1 cellular context compared by ENCODE assay signal in genomic region chr5:79546782-79547428, GRCh38.
TF ChIP-seq lines count a peak whose summit lies in the region.

No MANE protein-coding gene starts in this region.

TF ChIP-seq in HepG2, 621 proteins besides CTCF, POLR2A, EP300 and RAD21 (continued from another document and continues in another):
- TF ChIP-seq ARID4A (CRISPR knock-in tag; IDR thresholded peaks at IDR 0.05; ENCODE audit: borderline replicate concordance) (peak; percentile 35; the same call in 1 of the 2 replicates), ZNF350 (CRISPR knock-in tag; IDR thresholded peaks at IDR 0.05; ENCODE audit: borderline replicate concordance, low read depth) (no peak), RNF2 (conservative IDR thresholded peaks at IDR 0.05; ENCODE audit: low read depth) (no peak), SIX1 (CRISPR knock-in tag; IDR thresholded peaks at IDR 0.05; ENCODE audit: borderline replicate concordance) (peak; percentile 98), PRDM10 (CRISPR knock-in tag; IDR thresholded peaks at IDR 0.05; ENCODE audit: low read depth) (no peak), GLI4 (CRISPR knock-in tag; IDR thresholded peaks at IDR 0.05; ENCODE audit: borderline replicate concordance) (no peak), HNF1B (CRISPR knock-in tag; IDR thresholded peaks at IDR 0.05) (peak; percentile 53; the same call in 1 of the 2 replicates), ATF1 (CRISPR knock-in tag; IDR thresholded peaks at IDR 0.05) (no peak), FOXO1 (CRISPR knock-in tag; IDR thresholded peaks at IDR 0.05) (peak; percentile 89), GPN1 (CRISPR knock-in tag; IDR thresholded peaks at IDR 0.05; ENCODE audit: borderline replicate concordance) (no peak), GLMP (CRISPR knock-in tag; IDR thresholded peaks at IDR 0.05; ENCODE audit: borderline replicate concordance) (no peak), SOX6 (IDR thresholded peaks at IDR 0.05) (no peak), SOX6 (CRISPR knock-in tag; IDR thresholded peaks at IDR 0.05) (peak; percentile 75), NR2C2 (CRISPR knock-in tag; IDR thresholded peaks at IDR 0.05; ENCODE audit: borderline replicate concordance) (0 out of 2 replicates have a peak, but pooled peaks have one; percentile 13), KLF12 (CRISPR knock-in tag; IDR thresholded peaks at IDR 0.05; ENCODE audit: borderline replicate concordance) (no peak), PHB2 (IDR thresholded peaks at IDR 0.05; ENCODE audit: partially characterized antibody) (no peak), ZBTB3 (CRISPR knock-in tag; IDR thresholded peaks at IDR 0.05; ENCODE audit: borderline replicate concordance, low read depth) (no peak), GATAD2A (CRISPR knock-in tag; IDR thresholded peaks at IDR 0.05) (peak; percentile 82), FOXA3 (CRISPR knock-in tag; IDR thresholded peaks at IDR 0.05) (peak; percentile 69), SRF (IDR thresholded peaks at IDR 0.05; ENCODE audit: low read depth, low read length) (0 out of 2 replicates have a peak, but pooled peaks have one; percentile 32), ZMAT3 (CRISPR knock-in tag; conservative IDR thresholded peaks at IDR 0.05) (no peak), KDM6A (CRISPR knock-in tag; IDR thresholded peaks at IDR 0.05; ENCODE audit: low read depth) (peak; percentile 33; the same call in 1 of the 2 replicates), HMGXB3 (CRISPR knock-in tag; IDR thresholded peaks at IDR 0.05; ENCODE audit: borderline replicate concordance) (no peak; the same call in 1 of the 2 replicates), FUBP1 (CRISPR knock-in tag; IDR thresholded peaks at IDR 0.05; ENCODE audit: borderline replicate concordance) (no peak), ZNF207 (IDR thresholded peaks at IDR 0.05; ENCODE audit: borderline replicate concordance) (no peak), MAFF (IDR thresholded peaks at IDR 0.05; ENCODE audit: low read depth, low read length) (no peak), AKNA (CRISPR knock-in tag; IDR thresholded peaks at IDR 0.05; ENCODE audit: borderline replicate concordance) (no peak), ZFP62 (CRISPR knock-in tag; IDR thresholded peaks at IDR 0.05) (no peak), TSC22D2 (CRISPR knock-in tag; IDR thresholded peaks at IDR 0.05; ENCODE audit: borderline replicate concordance) (no peak), CENPT (CRISPR knock-in tag; IDR thresholded peaks at IDR 0.05; ENCODE audit: low read depth) (no peak)
